In genomic region chr10:73785721-73786511, GRCh38 we compare ENCODE assay signal across 8 cellular contexts. TPM values are rescaled to one million over a fixed set of nuclear protein-coding genes. Genes with fewer than 3 reads are reported as not detected.
A peak's percentile ranks its signal among the peaks of the same experiment; 100 is the strongest.
DNase-seq lines count a peak whose midpoint lies in the region; ATAC-seq and TF ChIP-seq lines count a peak whose summit lies in the region.

No MANE protein-coding gene starts in this region.

- H3K4me1 Mint-ChIP-seq in WTC11, result peaks cover 24% of the 10 kb centered on the region

- ATAC-seq in GM19372 (IDR thresholded peaks at IDR 0.05; ENCODE audit: low read depth, unreplicated experiment), result peak; percentile 19
- peak; percentile 12 for ATAC-seq in WTC11
- ATAC-seq in GM21390 (IDR thresholded peaks at IDR 0.05; ENCODE audit: unreplicated experiment), result no peak

- H3K18ac ChIP-seq in mesenchymal stem cell (ENCODE audit: low read depth in 1 of 2, low read length in 2 of 2), result peak overlapping the region in 1 of 2 experiments; percentile 87

- peak overlapping the region; percentile 80 for H2BK15ac ChIP-seq in mesenchymal stem cell (ENCODE audit: low read depth, poor library complexity, severe bottlenecking)

- peak overlapping the region; percentile 9 to 82 for H3K4ac ChIP-seq in mesenchymal stem cell (ENCODE audit: low read depth in 1 of 2, low read length in 2 of 2)

- peaks cover 10% of the 10 kb centered on the region for H3K36me3 Mint-ChIP-seq in WTC11

- H3K4me1 ChIP-seq in BE2C, result no peaks in the 10 kb centered on the region
- peaks cover 30 to 33% of the 10 kb centered on the region in 2 donors for H3K4me1 ChIP-seq in duodenal mucosa (ENCODE audit: control insufficient read depth in 1 of 2, insufficient read depth in 2 of 2, low read length in 2 of 2)
- H3K4me1 ChIP-seq in mesenchymal stem cell (ENCODE audit: control insufficient read depth, insufficient read depth, low read depth, low read length), result peaks cover 9% of the 10 kb centered on the region
- H3K4me1 ChIP-seq in testis, result peaks cover 23% of the 10 kb centered on the region

- H3K27ac Mint-ChIP-seq in WTC11, result peak overlapping the region; percentile 50

- H3K4me3 ChIP-seq in BE2C (ENCODE audit: low read depth, low read length) (peak overlapping the region; percentile 79), duodenal mucosa (ENCODE audit: low read depth in 1 of 2, low read length in 2 of 2) (peak overlapping the region; percentile 82 to 92), mesenchymal stem cell (ENCODE audit: insufficient read depth in 1 of 2, low read depth in 1 of 2, low read length in 2 of 2) (peak overlapping the region; percentile 88 to 90), testis (peak overlapping the region; percentile 71 to 84)

- H3K27ac ChIP-seq in duodenal mucosa (ENCODE audit: low read depth, low read length) (peak overlapping the region; percentile 87), mesenchymal stem cell (ENCODE audit: low read length, poor library complexity, severe bottlenecking) (peak overlapping the region; percentile 69), testis (peak overlapping the region; percentile 82 to 94)

- no peaks in the 10 kb centered on the region for H3K27me3 ChIP-seq in BE2C
- H3K27me3 ChIP-seq in duodenal mucosa (ENCODE audit: control insufficient read depth in 1 of 2, insufficient read depth in 2 of 2, low read length in 2 of 2), result no peaks in the 10 kb centered on the region
- no peaks in the 10 kb centered on the region for H3K27me3 ChIP-seq in mesenchymal stem cell (ENCODE audit: control insufficient read depth in 1 of 2, insufficient read depth in 1 of 2, low read length in 2 of 2)
- H3K27me3 ChIP-seq in testis, result no peaks in the 10 kb centered on the region

- peak overlapping the region; percentile 96 for H3K4me2 ChIP-seq in mesenchymal stem cell (ENCODE audit: low read length, poor library complexity, severe bottlenecking)

- peak overlapping the region in 1 of 2 experiments; percentile 84 for H3K23ac ChIP-seq in mesenchymal stem cell (ENCODE audit: low read length in 2 of 2)

- H3K9me3 ChIP-seq in BE2C (no peaks in the 10 kb centered on the region), duodenal mucosa (ENCODE audit: control insufficient read depth in 1 of 2, low read length in 2 of 2) (no peaks in the 10 kb centered on the region), mesenchymal stem cell (ENCODE audit: control insufficient read depth, low read length) (no peaks in the 10 kb centered on the region), testis (no peaks in the 10 kb centered on the region)

- peak overlapping the region; percentile 58 for H2BK120ac ChIP-seq in mesenchymal stem cell (ENCODE audit: low read depth, low read length)

- DNase-seq in BE2C (no peak), HT-29 (ENCODE audit: low spot score) (peak; percentile 62), WTC11 (ENCODE audit: low spot score) (peak; percentile 43), mesenchymal stem cell (peak; percentile 85), testis (peak; percentile 32)

- peak overlapping the region; percentile 80 for H4K8ac ChIP-seq in mesenchymal stem cell (ENCODE audit: low read length)

- peak overlapping the region; percentile 80 for H2BK5ac ChIP-seq in mesenchymal stem cell (ENCODE audit: low read depth, low read length, poor library complexity, severe bottlenecking)

- intact Hi-C loops in testis (cut with DNase I; ENCODE audit: low total_unique reads), result no loop called here

- TF ChIP-seq CTCF in BE2C (IDR thresholded peaks at IDR 0.05; ENCODE audit: low read depth, low read length) (no peak), WTC11 (IDR thresholded peaks at IDR 0.05) (no peak), testis (IDR thresholded peaks at IDR 0.05) (no peak)

- under 1% methylated on average over 54 of the region's 54 CpGs for WGBS in mesenchymal stem cell
- 0 to 1% methylated on average over 17 to 54 of the region's 54 CpGs for WGBS in testis, 2 donors

- peak overlapping the region in 1 of 2 experiments; percentile 55 for H2BK12ac ChIP-seq in mesenchymal stem cell (ENCODE audit: low read length in 2 of 2)

- no peak overlapping the region for H4K91ac ChIP-seq in mesenchymal stem cell (ENCODE audit: low read length)

- CTCF ChIA-PET in WTC11 (lab: Charles Lee), result interaction anchor here (0.6 to 1.7 kb wide), 10 partner anchors 11 to 155 kb away, joined by 3 to 7 read pairs (median 4); a partner anchor contains a TSS

- no peaks in the 10 kb centered on the region for H3K27me3 Mint-ChIP-seq in WTC11 (ENCODE audit: low read depth)

- peaks cover 16% of the 10 kb centered on the region for H3K79me1 ChIP-seq in mesenchymal stem cell (replicated peaks; ENCODE audit: low read length, poor library complexity, severe bottlenecking)

- no peak overlapping the region for H2AK5ac ChIP-seq in mesenchymal stem cell (ENCODE audit: low read length, severe bottlenecking)

- peak overlapping the region; percentile 99 for H3K4me3 Mint-ChIP-seq in WTC11

- H3K9ac ChIP-seq in duodenal mucosa (ENCODE audit: low read depth in 1 of 2, low read length in 2 of 2) (peak overlapping the region; percentile 76 to 82), mesenchymal stem cell (ENCODE audit: low read length) (peak overlapping the region; percentile 95)

- TF ChIP-seq POLR2A in testis (IDR thresholded peaks at IDR 0.05), result no peak

- H3K14ac ChIP-seq in mesenchymal stem cell (ENCODE audit: low read length in 2 of 2), result peak overlapping the region; percentile 66 to 81

- POLR2A ChIA-PET in WTC11 (lab: Charles Lee), result interaction anchor here (0.5 to 1.2 kb wide), 3 partner anchors 13 to 316 kb away, joined by 3 to 4 read pairs (median 3); a partner anchor contains a TSS

- no peaks in the 10 kb centered on the region for H3K9me3 Mint-ChIP-seq in WTC11

- H3K36me3 ChIP-seq in BE2C (peaks cover 3% of the 10 kb centered on the region), duodenal mucosa (ENCODE audit: control insufficient read depth in 1 of 2, insufficient read depth in 2 of 2, low read length in 2 of 2) (peaks cover 16 to 23% of the 10 kb centered on the region in 2 donors), mesenchymal stem cell (ENCODE audit: control insufficient read depth in 1 of 2, insufficient read depth in 2 of 2, low read depth in 1 of 2, low read length in 2 of 2) (peaks cover 22 to 25% of the 10 kb centered on the region in 2 experiments), testis (ENCODE audit: low read depth, missing control alignments) (no peaks in the 10 kb centered on the region)

- H2AFZ ChIP-seq in mesenchymal stem cell (ENCODE audit: low read depth, low read length), result peak overlapping the region; percentile 5

TF ChIP-seq in WTC11, 78 proteins besides CTCF, POLR2A, EP300 and RAD21:
- TF ChIP-seq, protein P1, sequence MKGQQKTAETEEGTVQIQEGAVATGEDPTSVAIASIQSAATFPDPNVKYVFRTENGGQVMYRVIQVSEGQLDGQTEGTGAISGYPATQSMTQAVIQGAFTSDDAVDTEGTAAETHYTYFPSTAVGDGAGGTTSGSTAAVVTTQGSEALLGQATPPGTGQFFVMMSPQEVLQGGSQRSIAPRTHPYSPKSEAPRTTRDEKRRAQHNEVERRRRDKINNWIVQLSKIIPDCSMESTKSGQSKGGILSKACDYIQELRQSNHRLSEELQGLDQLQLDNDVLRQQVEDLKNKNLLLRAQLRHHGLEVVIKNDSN (CRISPR knock-in tag; IDR thresholded peaks at IDR 0.05), result no peak
- peak; percentile 68; the same call in 1 of the 2 replicates for TF ChIP-seq ZNF263 (CRISPR knock-in tag; IDR thresholded peaks at IDR 0.05; ENCODE audit: low read depth)

RNA-seq across cellular contexts. Expression of gene ZSWIM8, which starts 0.5 kb away (rescaled TPM):
- polyA plus RNA-seq in BE2C (2012; ENCODE audit: insufficient read depth, insufficient read length, low read depth), result 61.2 TPM
- 32.9 and 40.0 TPM in 2 replicates for total RNA-seq in HT-29 (2014; rRNA removed; shearing (Covaris generic))
- 50.5 to 59.1 TPM (median 53.2 TPM) in 3 replicates for total RNA-seq in WTC11 (2021)
- 89.1 TPM for polyA plus RNA-seq in mesenchymal stem cell (2013, experiment 1 of 2)
- polyA plus RNA-seq in mesenchymal stem cell (2013, experiment 2 of 2), result 80.7 TPM
- 100 to 1,000 TPM; 192 to 289 TPM for total RNA-seq in testis
- polyA plus RNA-seq in testis (ENCODE audit: insufficient read depth, low read depth, low replicate concordance), result 204 TPM

RNA-seq across cellular contexts. Expression of gene CHCHD1, which starts 4.1 kb away (rescaled TPM):
- polyA plus RNA-seq in BE2C (2012; ENCODE audit: insufficient read depth, insufficient read length, low read depth), result 162 TPM
- total RNA-seq in HT-29 (2014; rRNA removed; shearing (Covaris generic)), result 57.6 and 65.8 TPM in 2 replicates
- 45.9 to 47.9 TPM (median 45.9 TPM) in 3 replicates for total RNA-seq in WTC11 (2021)
- 112 TPM for polyA plus RNA-seq in mesenchymal stem cell (2013, experiment 1 of 2)
- 116 TPM for polyA plus RNA-seq in mesenchymal stem cell (2013, experiment 2 of 2)
- total RNA-seq in testis, result 10 to 100 TPM; 27.9 to 31.3 TPM
- 37.4 TPM for polyA plus RNA-seq in testis (ENCODE audit: insufficient read depth, low read depth, low replicate concordance)

RNA-seq across cellular contexts. Expression of gene NDST2, which starts 25.5 kb away (rescaled TPM):
- 35.6 TPM for polyA plus RNA-seq in BE2C (2012; ENCODE audit: insufficient read depth, insufficient read length, low read depth)
- 18.6 and 19.8 TPM in 2 replicates for total RNA-seq in HT-29 (2014; rRNA removed; shearing (Covaris generic))
- total RNA-seq in WTC11 (2021), result 26.3 to 32.3 TPM (median 31.1 TPM) in 3 replicates
- polyA plus RNA-seq in mesenchymal stem cell (2013, experiment 1 of 2), result 16.6 TPM
- polyA plus RNA-seq in mesenchymal stem cell (2013, experiment 2 of 2), result 16.7 TPM
- 10 to 100 TPM; 46.7 to 60.9 TPM for total RNA-seq in testis
- 37.2 TPM for polyA plus RNA-seq in testis (ENCODE audit: insufficient read depth, low read depth, low replicate concordance)

RNA-seq across cellular contexts. Expression of gene SEC24C, which starts 41.7 kb away (rescaled TPM):
- polyA plus RNA-seq in BE2C (2012; ENCODE audit: insufficient read depth, insufficient read length, low read depth), result 118 TPM
- 63.2 and 76.5 TPM in 2 replicates for total RNA-seq in HT-29 (2014; rRNA removed; shearing (Covaris generic))
- total RNA-seq in WTC11 (2021), result 64.2 to 74.2 TPM (median 64.5 TPM) in 3 replicates
- polyA plus RNA-seq in mesenchymal stem cell (2013, experiment 1 of 2), result 39.6 TPM
- polyA plus RNA-seq in mesenchymal stem cell (2013, experiment 2 of 2), result 36.9 TPM
- 10 to 100 TPM; 77.8 to 82.0 TPM for total RNA-seq in testis
- 92.4 TPM for polyA plus RNA-seq in testis (ENCODE audit: insufficient read depth, low read depth, low replicate concordance)
